In the genomic region with DNA sequence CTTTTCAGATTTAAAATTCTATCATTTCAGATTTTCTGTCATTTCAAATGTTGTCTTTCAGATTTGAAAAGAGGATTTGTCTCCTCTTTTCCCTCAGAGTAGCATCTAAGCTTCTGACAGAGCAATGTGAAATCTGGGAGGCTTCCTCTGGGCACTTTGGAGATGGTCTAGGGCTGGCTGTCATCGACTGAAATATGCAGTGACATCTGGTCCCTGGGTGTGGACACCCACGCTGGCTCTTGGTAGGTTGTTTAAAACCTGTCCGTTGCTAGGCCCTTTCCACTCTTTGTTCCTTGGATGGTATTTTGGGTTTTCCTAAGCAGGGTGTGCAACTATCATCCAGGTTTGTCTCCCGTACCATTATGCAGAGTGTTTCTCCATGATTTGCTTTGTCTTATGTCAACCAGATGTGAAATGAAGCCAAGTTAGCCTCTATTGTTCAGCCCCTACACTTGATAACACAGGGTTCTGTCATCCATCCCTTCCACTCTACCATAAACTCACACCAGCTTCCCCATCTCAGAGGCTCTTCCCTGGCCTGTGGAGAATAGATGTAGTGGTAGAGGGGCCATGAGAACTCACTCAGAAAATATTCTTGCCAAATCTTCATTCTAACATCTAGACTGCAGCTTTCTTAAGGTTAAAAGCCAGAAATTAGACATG, we compare ENCODE assay signal across 3 cellular contexts.
TF ChIP-seq lines count a peak whose summit lies in the region.

No MANE protein-coding gene starts in this region.

TF ChIP-seq in A549, 52 proteins besides CTCF, POLR2A, EP300 and RAD21:
- no peak for TF ChIP-seq JUNB (IDR thresholded peaks at IDR 0.05)
- no peak for TF ChIP-seq HDAC2 (IDR thresholded peaks at IDR 0.05)
- no peak for TF ChIP-seq MAZ (IDR thresholded peaks at IDR 0.05; ENCODE audit: borderline replicate concordance, low read depth, low read length)
- TF ChIP-seq HOXA7 (CRISPR knock-in tag; IDR thresholded peaks at IDR 0.05), result no peak
- no peak for TF ChIP-seq RNF2 (IDR thresholded peaks at IDR 0.05; ENCODE audit: borderline replicate concordance, low read depth)
- TF ChIP-seq FOSL2 (IDR thresholded peaks at IDR 0.05), result no peak
- no peak for TF ChIP-seq FOSL2 (CRISPR knock-in tag; IDR thresholded peaks at IDR 0.05)
- TF ChIP-seq MYC (IDR thresholded peaks at IDR 0.05; ENCODE audit: borderline replicate concordance, low read length), result no peak
- no peak for TF ChIP-seq TFCP2L1 (CRISPR knock-in tag; IDR thresholded peaks at IDR 0.05)
- TF ChIP-seq TP53 (CRISPR knock-in tag; IDR thresholded peaks at IDR 0.05), result no peak
- TF ChIP-seq RFX5 (IDR thresholded peaks at IDR 0.05), result no peak
- no peak for TF ChIP-seq SREBF2 (IDR thresholded peaks at IDR 0.05)
- TF ChIP-seq, protein P1, sequence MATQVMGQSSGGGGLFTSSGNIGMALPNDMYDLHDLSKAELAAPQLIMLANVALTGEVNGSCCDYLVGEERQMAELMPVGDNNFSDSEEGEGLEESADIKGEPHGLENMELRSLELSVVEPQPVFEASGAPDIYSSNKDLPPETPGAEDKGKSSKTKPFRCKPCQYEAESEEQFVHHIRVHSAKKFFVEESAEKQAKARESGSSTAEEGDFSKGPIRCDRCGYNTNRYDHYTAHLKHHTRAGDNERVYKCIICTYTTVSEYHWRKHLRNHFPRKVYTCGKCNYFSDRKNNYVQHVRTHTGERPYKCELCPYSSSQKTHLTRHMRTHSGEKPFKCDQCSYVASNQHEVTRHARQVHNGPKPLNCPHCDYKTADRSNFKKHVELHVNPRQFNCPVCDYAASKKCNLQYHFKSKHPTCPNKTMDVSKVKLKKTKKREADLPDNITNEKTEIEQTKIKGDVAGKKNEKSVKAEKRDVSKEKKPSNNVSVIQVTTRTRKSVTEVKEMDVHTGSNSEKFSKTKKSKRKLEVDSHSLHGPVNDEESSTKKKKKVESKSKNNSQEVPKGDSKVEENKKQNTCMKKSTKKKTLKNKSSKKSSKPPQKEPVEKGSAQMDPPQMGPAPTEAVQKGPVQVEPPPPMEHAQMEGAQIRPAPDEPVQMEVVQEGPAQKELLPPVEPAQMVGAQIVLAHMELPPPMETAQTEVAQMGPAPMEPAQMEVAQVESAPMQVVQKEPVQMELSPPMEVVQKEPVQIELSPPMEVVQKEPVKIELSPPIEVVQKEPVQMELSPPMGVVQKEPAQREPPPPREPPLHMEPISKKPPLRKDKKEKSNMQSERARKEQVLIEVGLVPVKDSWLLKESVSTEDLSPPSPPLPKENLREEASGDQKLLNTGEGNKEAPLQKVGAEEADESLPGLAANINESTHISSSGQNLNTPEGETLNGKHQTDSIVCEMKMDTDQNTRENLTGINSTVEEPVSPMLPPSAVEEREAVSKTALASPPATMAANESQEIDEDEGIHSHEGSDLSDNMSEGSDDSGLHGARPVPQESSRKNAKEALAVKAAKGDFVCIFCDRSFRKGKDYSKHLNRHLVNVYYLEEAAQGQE (IDR thresholded peaks at IDR 0.05), result no peak
- no peak for TF ChIP-seq POLR2AphosphoS2 (conservative IDR thresholded peaks at IDR 0.05; ENCODE audit: low read length)

TF ChIP-seq in IMR-90, 13 proteins besides CTCF, POLR2A, EP300 and RAD21:
- TF ChIP-seq FOS (IDR thresholded peaks at IDR 0.05; ENCODE audit: low read depth, low read length), result no peak
- TF ChIP-seq USF2 (IDR thresholded peaks at IDR 0.05; ENCODE audit: low read depth, low read length), result no peak
- TF ChIP-seq BHLHE40 (IDR thresholded peaks at IDR 0.05; ENCODE audit: low read depth, low read length), result no peak
- no peak for TF ChIP-seq MAFK (IDR thresholded peaks at IDR 0.05; ENCODE audit: low read depth, low read length)
- TF ChIP-seq, protein P2, sequence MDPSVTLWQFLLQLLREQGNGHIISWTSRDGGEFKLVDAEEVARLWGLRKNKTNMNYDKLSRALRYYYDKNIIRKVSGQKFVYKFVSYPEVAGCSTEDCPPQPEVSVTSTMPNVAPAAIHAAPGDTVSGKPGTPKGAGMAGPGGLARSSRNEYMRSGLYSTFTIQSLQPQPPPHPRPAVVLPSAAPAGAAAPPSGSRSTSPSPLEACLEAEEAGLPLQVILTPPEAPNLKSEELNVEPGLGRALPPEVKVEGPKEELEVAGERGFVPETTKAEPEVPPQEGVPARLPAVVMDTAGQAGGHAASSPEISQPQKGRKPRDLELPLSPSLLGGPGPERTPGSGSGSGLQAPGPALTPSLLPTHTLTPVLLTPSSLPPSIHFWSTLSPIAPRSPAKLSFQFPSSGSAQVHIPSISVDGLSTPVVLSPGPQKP (IDR thresholded peaks at IDR 0.05; ENCODE audit: borderline replicate concordance, low read depth, low read length), result no peak
- no peak for TF ChIP-seq MXI1 (IDR thresholded peaks at IDR 0.05; ENCODE audit: borderline replicate concordance, low read depth, low read length)

TF ChIP-seq in SK-N-SH, 30 proteins besides CTCF, POLR2A, EP300 and RAD21:
- no peak for TF ChIP-seq RCOR1 (IDR thresholded peaks at IDR 0.05; ENCODE audit: low read length)
- no peak for TF ChIP-seq FOXJ3 (CRISPR knock-in tag; IDR thresholded peaks at IDR 0.05)
- no peak for TF ChIP-seq SIN3A (IDR thresholded peaks at IDR 0.05; ENCODE audit: borderline replicate concordance, low read depth, low read length)
- no peak for TF ChIP-seq MAX (IDR thresholded peaks at IDR 0.05; ENCODE audit: low read depth)
- no peak for TF ChIP-seq TCF12 (IDR thresholded peaks at IDR 0.05)
- TF ChIP-seq ELF1 (IDR thresholded peaks at IDR 0.05), result no peak
- TF ChIP-seq RFX5 (IDR thresholded peaks at IDR 0.05; ENCODE audit: low read length), result no peak
- no peak for TF ChIP-seq GATA2 (CRISPR knock-in tag; IDR thresholded peaks at IDR 0.05)
- TF ChIP-seq RXRA (IDR thresholded peaks at IDR 0.05; ENCODE audit: borderline replicate concordance, low read depth), result no peak
TF ChIP-seq in SK-N-SH: peak in this region for 0.
